In the genomic region with DNA sequence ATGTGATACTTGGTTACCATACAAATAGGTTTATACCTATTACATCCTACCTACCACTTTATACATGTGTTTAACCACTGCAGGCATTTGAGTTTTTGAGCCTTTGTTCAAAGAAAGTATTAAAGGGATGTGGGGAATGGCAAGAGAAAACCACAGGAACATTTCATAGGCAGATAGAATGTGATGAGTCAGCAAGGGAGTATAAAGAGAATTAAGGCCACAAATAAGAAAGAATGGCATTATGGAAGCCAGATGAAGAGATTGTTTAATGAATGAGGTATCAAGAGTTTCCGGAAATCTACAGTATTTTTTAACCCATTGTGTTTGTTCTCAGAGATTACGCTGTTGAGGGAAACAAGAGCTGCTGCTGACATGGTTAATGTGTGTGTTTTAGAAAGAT, we compare ENCODE assay signal across 16 cellular contexts.
DNase-seq lines count a peak whose midpoint lies in the region; ATAC-seq, FAIRE-seq and TF ChIP-seq lines count a peak whose summit lies in the region.
"Had no signal": no experiment of that assay in that cellular context is flagged by ENCODE, and none has a peak within 500 bp of the region (broad histone marks: within the 10 kb centered on the region; RNA-seq: fewer than 3 reads in every experiment).

No MANE protein-coding gene starts in this region.

- no peak overlapping the region for H3K9ac ChIP-seq in HepG2 (ENCODE audit: insufficient read depth, low read depth, low read length)

- ATAC-seq in HepG2 (no peak), right lobe of liver (no peak)
- ATAC-seq: gastrocnemius medialis; HCT116; stimulated activated naive CD8-positive, alpha-beta T cell treated with anti-CD3 and anti-CD28 coated beads, Interleukin-15, amount 100 ng/mL, for 72 hours had no signal

- H3K9me3 ChIP-seq in HepG2 (ENCODE audit: low read length) (no peaks in the 10 kb centered on the region), right lobe of liver (no peaks in the 10 kb centered on the region), uterus (no peaks in the 10 kb centered on the region)
- H3K9me3 ChIP-seq: ascending aorta, gastrocnemius medialis, SJSA1 had no signal

- FAIRE-seq in HepG2 (lab: Jason Lieb, UNC) = no peak
- FAIRE-seq in urothelium cell line (lab: Jason Lieb, UNC) = no peak
- FAIRE-seq: islet of Langerhans had no signal

- no peak for DNase-seq in HepG2 (ENCODE audit: low spot score)
- no peak for DNase-seq in right lobe of liver
- peak; percentile 52 for DNase-seq in SW480 (ENCODE audit: low spot score)
- peak; percentile 41 for DNase-seq in fibroblast of the aortic adventitia (ENCODE audit: low read depth)
- peak; percentile 9 for DNase-seq in urothelium cell line (ENCODE audit: low spot score)
- DNase-seq in activated CD4-positive, alpha-beta T cell treated with anti-CD3 and anti-CD28 coated beads, Interleukin-2, amount 50 U/mL, for 4 hours = no peak
- no peak for DNase-seq in GOT3 (lab: John Stamatoyannopoulos, UW)
- DNase-seq in uterus = no peak
- DNase-seq: gastrocnemius medialis; NCI-H2171; occipital lobe; stimulated activated naive CD8-positive, alpha-beta T cell treated with anti-CD3 and anti-CD28 coated beads, Interleukin-15, amount 100 ng/mL, for 72 hours had no signal

- no TSS peak for BruUV-seq in HepG2 (replicated peaks; lab: Mats Ljungman, UMichigan)

- 96% methylated on average over 2 of the region's 2 CpGs for WGBS in HepG2 (ENCODE audit: low lambda C conversion rate)
- 73% methylated on average over 2 of the region's 2 CpGs for WGBS in right lobe of liver (ENCODE audit: insufficient coverage, low coverage, low lambda C conversion rate, missing lambda C conversion rate)

- H3K4me1 ChIP-seq in HepG2 (ENCODE audit: insufficient read depth, low read length) (no peaks in the 10 kb centered on the region), right lobe of liver (no peaks in the 10 kb centered on the region), uterus (no peaks in the 10 kb centered on the region)
- H3K4me1 ChIP-seq: ascending aorta, gastrocnemius medialis had no signal

- H3K36me3 ChIP-seq in HepG2 (replicated peaks in 1 of 2; ENCODE audit: control insufficient read depth in 1 of 2, insufficient read depth in 2 of 2, low read length in 2 of 2) (no peaks in the 10 kb centered on the region), right lobe of liver (no peaks in the 10 kb centered on the region), uterus (no peaks in the 10 kb centered on the region)
- H3K36me3 ChIP-seq: ascending aorta, gastrocnemius medialis, SJSA1 had no signal

- TF ChIP-seq CTCF in HepG2 (CRISPR knock-in tag; IDR thresholded peaks at IDR 0.05) = no peak
- TF ChIP-seq CTCF in right lobe of liver (IDR thresholded peaks at IDR 0.05) = no peak
- TF ChIP-seq CTCF in fibroblast of the aortic adventitia (IDR thresholded peaks at IDR 0.05; ENCODE audit: insufficient read depth, low read length) = no peak
- no peak for TF ChIP-seq CTCF in uterus (IDR thresholded peaks at IDR 0.05)

- no peaks in the 10 kb centered on the region for H4K20me1 ChIP-seq in HepG2 (ENCODE audit: insufficient read depth, low read length)

- H3K27me3 ChIP-seq in HepG2 (ENCODE audit: control insufficient read depth in 1 of 2, insufficient read depth in 2 of 2, low read length in 2 of 2) (no peaks in the 10 kb centered on the region), right lobe of liver (no peaks in the 10 kb centered on the region), uterus (no peaks in the 10 kb centered on the region)
- H3K27me3 ChIP-seq: ascending aorta, gastrocnemius medialis, SJSA1 had no signal

- no peak overlapping the region for H3K27ac ChIP-seq in HepG2 (ENCODE audit: extremely low read length, insufficient read depth, low read length)
- H3K27ac ChIP-seq in right lobe of liver = no peak overlapping the region
- H3K27ac ChIP-seq in uterus = no peak overlapping the region
- H3K27ac ChIP-seq: ascending aorta, gastrocnemius medialis, SJSA1 had no signal

- H2AFZ ChIP-seq in HepG2 (ENCODE audit: low read length) = no peak overlapping the region

- no peak for TF ChIP-seq RAD21 in HepG2 (CRISPR knock-in tag; IDR thresholded peaks at IDR 0.05)

- POLR2A ChIA-PET in HepG2 (lab: Yijun Ruan, JAX) = no interaction called here

- in situ Hi-C loops in HepG2 (cut with HindIII; ENCODE audit: extremely low pct_ligation_motif_present, low pct_unique_long_range_greater_than_20kb) = no loop called here

- intact Hi-C loops in HepG2 (cut with micrococcal nuclease; ENCODE audit: unreplicated experiment) (no loop called here), right lobe of liver (cut with DNase I) (no loop called here), uterus (cut with DNase I; ENCODE audit: low total_unique reads) (no loop called here)

- H3K4me2 ChIP-seq in HepG2 (ENCODE audit: low read depth, low read length) = no peak overlapping the region

- no peaks in the 10 kb centered on the region for H3K79me2 ChIP-seq in HepG2 (ENCODE audit: insufficient read depth, low read length)

- TF ChIP-seq EP300 in HepG2 (IDR thresholded peaks at IDR 0.05; ENCODE audit: low read depth in 2 of 2, low read length in 2 of 2) = no peak
- no peak for TF ChIP-seq EP300 in HepG2 (CRISPR knock-in tag; IDR thresholded peaks at IDR 0.05; ENCODE audit: borderline replicate concordance)

- no peak for TF ChIP-seq POLR2A in HepG2 (IDR thresholded peaks at IDR 0.05; ENCODE audit: insufficient read depth in 1 of 2, low read depth in 2 of 2, low read length in 2 of 2)
- TF ChIP-seq POLR2A in right lobe of liver (IDR thresholded peaks at IDR 0.05) = no peak
- no peak for TF ChIP-seq POLR2A in uterus (IDR thresholded peaks at IDR 0.05)

- CTCF ChIA-PET in HepG2 (lab: Yijun Ruan, JAX; ENCODE audit: low intra/inter-chr PET ratio, low total read pairs) = no interaction called here

- H3K4me3 ChIP-seq in HepG2 (replicated peaks in 1 of 3; ENCODE audit: insufficient read depth in 1 of 3, low read depth in 2 of 3, low read length in 3 of 3) (no peak overlapping the region), right lobe of liver (no peak overlapping the region), fibroblast of the aortic adventitia (ENCODE audit: low read depth, low read length) (no peak overlapping the region), uterus (no peak overlapping the region)
- H3K4me3 ChIP-seq: ascending aorta, gastrocnemius medialis, SJSA1 had no signal

TF ChIP-seq in HepG2, 621 proteins besides CTCF, POLR2A, EP300 and RAD21:
- TF ChIP-seq ZNF496 (CRISPR knock-in tag; IDR thresholded peaks at IDR 0.05; ENCODE audit: insufficient replicate concordance) (no peak), MAFK (conservative IDR thresholded peaks at IDR 0.05 in 1 of 2, IDR thresholded peaks at IDR 0.05 in 1 of 2; ENCODE audit: low read length in 2 of 2) (peak; percentile 92 to 97), MAFF (IDR thresholded peaks at IDR 0.05; ENCODE audit: low read depth, low read length) (peak; percentile 96)

Comparison
In these comparisons a context has a peak if more than half of its experiments do, and no peak if none do; other contexts are left out.
1. DNase-seq: peak in SW480 (single experiment), fibroblast of the aortic adventitia (single experiment) and urothelium cell line (single experiment); none in HepG2 (single experiment), right lobe of liver (0 of 3), activated CD4-positive, alpha-beta T cell treated with anti-CD3 and anti-CD28 coated beads, Interleukin-2, amount 50 U/mL, for 4 hours (0 of 2), GOT3 (single experiment) and uterus (0 of 2).